Comparison of ENCODE assay signal across 8 cellular contexts in the genomic region with DNA sequence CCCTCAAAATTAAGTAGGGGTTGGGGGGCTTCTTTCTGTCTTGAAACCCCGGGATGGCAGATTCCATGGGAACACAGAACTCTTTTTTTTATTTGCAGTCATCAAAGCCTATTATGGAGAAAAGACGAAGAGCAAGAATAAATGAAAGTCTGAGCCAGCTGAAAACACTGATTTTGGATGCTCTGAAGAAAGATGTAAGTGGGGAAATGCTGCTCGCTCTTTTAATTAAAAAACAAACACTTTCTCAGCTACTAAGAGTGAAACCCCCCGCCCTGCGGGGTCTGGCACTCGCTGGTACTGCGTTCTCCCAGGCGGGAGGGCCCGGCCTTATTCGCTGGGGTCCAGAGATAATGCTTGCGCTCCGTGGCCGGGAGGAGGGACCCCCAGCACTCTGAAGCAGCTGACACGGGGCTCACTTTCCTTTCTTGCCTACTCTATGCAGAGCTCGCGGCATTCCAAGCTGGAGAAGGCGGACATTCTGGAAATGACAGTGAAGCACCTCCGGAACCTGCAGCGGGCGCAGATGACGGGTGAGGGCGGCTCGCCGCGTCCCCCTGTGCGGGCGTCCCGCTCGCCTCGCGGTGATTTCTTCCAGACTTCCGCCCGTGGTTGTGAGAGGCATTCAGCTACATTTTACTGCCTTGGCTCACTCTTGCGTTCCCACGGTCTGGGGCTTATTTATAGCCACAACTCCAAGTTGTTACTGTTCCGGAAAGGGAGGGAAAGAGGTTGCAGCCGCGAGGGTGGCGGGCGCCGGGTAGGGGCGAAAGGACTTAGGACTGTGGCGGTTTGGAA. TPM values are rescaled to one million over a fixed set of nuclear protein-coding genes. Genes with fewer than 3 reads are reported as not detected.
A peak's percentile ranks its signal among the peaks of the same experiment; 100 is the strongest.
DNase-seq lines count a peak whose midpoint lies in the region; ATAC-seq and TF ChIP-seq lines count a peak whose summit lies in the region.

No MANE protein-coding gene starts in this region.

- WGBS in heart left ventricle, 4 donors, result 0 to 1% (median 1%) methylated on average over 42 to 43 of the region's 43 CpGs
- 0% methylated on average over 40 to 43 of the region's 43 CpGs for WGBS in psoas muscle, 3 donors

- ATAC-seq in heart left ventricle (peak; percentile 1 to 5 (median 2)), psoas muscle (peak in 3 of 4 donors; percentile 3 to 25 (median 9)), HG03457 (IDR thresholded peaks at IDR 0.05; ENCODE audit: unreplicated experiment) (no peak)

- no peak for TF ChIP-seq POLR2A in heart left ventricle (IDR thresholded peaks at IDR 0.05)

- intact Hi-C loops in heart left ventricle (cut with DNase I), result loop anchor here (1.0 to 10.0 kb wide), 15 partner anchors 62 to 356 kb away; no protein-coding TSS in a partner anchor
- intact Hi-C loops in psoas muscle (cut with DNase I), result loop anchor here (2.0 to 5.0 kb wide), 8 partner anchors 64 to 474 kb away; no protein-coding TSS in a partner anchor

- no peaks in the 10 kb centered on the region for H3K36me3 Mint-ChIP-seq in activated naive CD4-positive, alpha-beta T cell treated with anti-CD3 and anti-CD28 coated beads, Interleukin-2, amount 50 U/mL, for 24 hours

- H3K27ac Mint-ChIP-seq in activated naive CD4-positive, alpha-beta T cell treated with anti-CD3 and anti-CD28 coated beads, Interleukin-2, amount 50 U/mL, for 24 hours, result peak overlapping the region; percentile 38

- no peak for TF ChIP-seq CTCF in heart left ventricle (IDR thresholded peaks at IDR 0.05)
- TF ChIP-seq CTCF in psoas muscle (IDR thresholded peaks at IDR 0.05), result no peak

- H3K36me3 ChIP-seq in heart left ventricle (peaks cover 0 to 6% (median 0%) of the 10 kb centered on the region in 9 donors), psoas muscle (ENCODE audit: insufficient read depth in 1 of 2, low read depth in 1 of 2) (no peaks in the 10 kb centered on the region)

- peaks cover 46% of the 10 kb centered on the region for H3K4me1 Mint-ChIP-seq in activated naive CD4-positive, alpha-beta T cell treated with anti-CD3 and anti-CD28 coated beads, Interleukin-2, amount 50 U/mL, for 24 hours

- peak overlapping the region; percentile 88 for H3K4me3 Mint-ChIP-seq in activated naive CD4-positive, alpha-beta T cell treated with anti-CD3 and anti-CD28 coated beads, Interleukin-2, amount 50 U/mL, for 24 hours

- H3K9me3 ChIP-seq in heart left ventricle (no peaks in the 10 kb centered on the region), psoas muscle (no peaks in the 10 kb centered on the region)

- peak overlapping the region; percentile 88 to 99 (median 97) for H3K27ac ChIP-seq in heart left ventricle
- H3K27ac ChIP-seq in psoas muscle, result peak overlapping the region; percentile 99

- peaks cover 4 to 63% (median 38%) of the 10 kb centered on the region in 12 donors for H3K4me1 ChIP-seq in heart left ventricle
- peaks cover 40% of the 10 kb centered on the region for H3K4me1 ChIP-seq in psoas muscle

- no peaks in the 10 kb centered on the region for H3K9me3 Mint-ChIP-seq in activated naive CD4-positive, alpha-beta T cell treated with anti-CD3 and anti-CD28 coated beads, Interleukin-2, amount 50 U/mL, for 24 hours

- H3K27me3 ChIP-seq in heart left ventricle, result peaks cover 0 to 57% (median 0%) of the 10 kb centered on the region in 9 donors
- H3K27me3 ChIP-seq in psoas muscle (ENCODE audit: insufficient read depth in 3 of 3, low read length in 2 of 3), result no peaks in the 10 kb centered on the region

- H3K27me3 Mint-ChIP-seq in activated naive CD4-positive, alpha-beta T cell treated with anti-CD3 and anti-CD28 coated beads, Interleukin-2, amount 50 U/mL, for 24 hours, result peaks cover 21% of the 10 kb centered on the region

- DNase-seq in DMS153 (lab: John Stamatoyannopoulos, UW) (peak; percentile 33), DMS153 treated with DMSO at 0.1 percent for 48 hours (lab: John Stamatoyannopoulos, UW; ENCODE audit: unreplicated experiment) (no peak), NCI-H345 treated with DMSO at 0.1 percent for 48 hours (lab: John Stamatoyannopoulos, UW; ENCODE audit: unreplicated experiment) (peak; percentile 76), heart left ventricle (peak; percentile 74 to 83 (median 79)), psoas muscle (peak; percentile 64 to 82), amniotic stem cell (lab: John Stamatoyannopoulos, UW) (no peak)

- peak overlapping the region; percentile 58 to 92 (median 76) for H3K4me3 ChIP-seq in heart left ventricle
- H3K4me3 ChIP-seq in psoas muscle, result peak overlapping the region; percentile 92

RNA-seq across cellular contexts. Expression of a gene that starts 0.8 kb away (rescaled TPM):
- total RNA-seq in heart left ventricle (10 to 100 TPM in 7 of 9 donors, 1 to 10 TPM in 2; 9.2 to 32.3 (median 19.2) TPM), psoas muscle (10 to 100 TPM; 10.9 to 33.3 (median 23.9) TPM)
- polyA plus RNA-seq in heart left ventricle (10 to 100 TPM in 1 of 2 donors, 1 to 10 TPM in 1; 9.2 to 11.7 TPM), psoas muscle (1 to 10 TPM; 6.5 to 8.3 (median 7.1) TPM)

Comparison
In these comparisons a context has a peak if more than half of its experiments do, and no peak if none do; other contexts are left out.
1. DNase-seq: peak in DMS153 (single experiment), NCI-H345 treated with DMSO at 0.1 percent for 48 hours (single experiment), heart left ventricle (5 of 5) and psoas muscle (2 of 2); none in DMS153 treated with DMSO at 0.1 percent for 48 hours (single experiment) and amniotic stem cell (single experiment).